ENCODE assay signal across 19 cellular contexts in the genomic region with DNA sequence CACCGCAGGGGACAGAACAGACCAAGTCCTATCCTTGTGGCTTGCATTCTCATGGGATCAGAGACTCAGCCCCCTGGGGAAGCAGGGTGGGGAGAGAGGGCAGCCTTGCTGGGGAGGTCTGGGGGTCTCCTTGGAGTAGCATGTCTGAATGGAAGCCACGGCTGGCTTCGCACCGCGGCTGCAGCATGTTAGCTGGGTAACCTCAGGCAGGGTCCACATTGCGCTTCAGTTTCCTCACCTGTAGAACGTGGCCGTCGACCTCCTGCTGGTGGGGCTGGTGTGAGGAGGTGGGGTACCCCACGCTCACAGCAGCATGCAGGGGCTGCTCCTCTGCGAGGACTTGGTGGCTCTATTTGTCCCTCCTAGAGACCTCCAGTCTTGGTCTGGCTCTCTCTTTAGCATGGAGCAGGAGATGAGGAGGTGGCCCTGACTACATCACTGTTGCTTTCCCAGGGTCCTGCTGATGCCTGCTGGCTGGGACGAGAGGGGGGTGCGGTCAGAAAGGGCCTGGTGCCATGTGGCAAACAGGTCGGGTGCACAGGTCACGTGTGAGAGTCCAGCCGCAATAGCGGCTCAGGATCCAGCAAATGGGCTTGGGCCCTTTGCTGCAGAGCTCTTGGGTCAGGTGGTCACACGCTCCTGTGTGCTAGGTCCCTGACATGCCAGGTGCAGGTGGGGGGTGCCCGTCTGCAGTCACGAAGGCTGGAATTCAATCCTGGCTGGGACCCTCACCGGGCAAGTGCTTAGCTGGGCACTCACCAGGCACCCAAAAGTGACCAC. TPM values are rescaled to one million over a fixed set of nuclear protein-coding genes. Genes with fewer than 3 reads are reported as not detected.
"Had no signal": no experiment of that assay in that cellular context is flagged by ENCODE, and none has a peak within 500 bp of the region (broad histone marks: within the 10 kb centered on the region; RNA-seq: fewer than 3 reads in every experiment).

No MANE protein-coding gene starts in this region.

- H3K36me3 ChIP-seq: adrenal gland, breast epithelium, thyroid gland, uterus had no signal

- H3K27me3 ChIP-seq: adrenal gland, breast epithelium, thyroid gland, uterus had no signal

- ATAC-seq: activated CD8-positive, alpha-beta T cell treated with anti-CD3 and anti-CD28 coated beads for 36 hours; activated T-cell treated with anti-CD3 and anti-CD28 coated beads, Interleukin-2, amount 50 U/mL, for 4 hours; natural killer cell treated with Interleukin-12 subunit alpha and Interleukin-12 subunit beta and Interleukin-15 and Interleukin-18, amount 100 ng/mL, for 72 hours had no signal

- H3K4me3 Mint-ChIP-seq: activated B cell treated with CpG ODN at 0.5 μM for 24 hours; activated CD8-positive, alpha-beta T cell treated with anti-CD3 and anti-CD28 coated beads for 36 hours; activated T-cell treated with anti-CD3 and anti-CD28 coated beads, Interleukin-2, amount 50 U/mL, for 4 hours; dendritic cell treated with granulocyte-macrophage colony-stimulating factor and Interleukin-4, amounts not matched to agents 40 ng/mL and 50 ng/mL, for 4 days; immature natural killer cell; natural killer cell treated with Interleukin-12 subunit alpha and Interleukin-12 subunit beta and Interleukin-15 and Interleukin-18, amount 100 ng/mL, for 72 hours; T-helper 2 cell treated with Interferon-gamma antibody and Interleukin-4, amounts not matched to agents 5 μg/mL and 100 μg/mL, for 36 hours had no signal

- H3K4me1 ChIP-seq: uterus had no signal

- FAIRE-seq: astrocyte had no signal

- H3K27me3 Mint-ChIP-seq: activated CD8-positive, alpha-beta T cell treated with anti-CD3 and anti-CD28 coated beads for 36 hours; natural killer cell treated with Interleukin-12 subunit alpha and Interleukin-12 subunit beta and Interleukin-15 and Interleukin-18, amount 100 ng/mL, for 72 hours had no signal

- H3K9me3 Mint-ChIP-seq: activated T-cell treated with anti-CD3 and anti-CD28 coated beads, Interleukin-2, amount 50 U/mL, for 4 hours; dendritic cell treated with granulocyte-macrophage colony-stimulating factor and Interleukin-4, amounts not matched to agents 40 ng/mL and 50 ng/mL, for 4 days; immature natural killer cell; natural killer cell treated with Interleukin-12 subunit alpha and Interleukin-12 subunit beta and Interleukin-15 and Interleukin-18, amount 100 ng/mL, for 72 hours had no signal

- H3K36me3 Mint-ChIP-seq: immature natural killer cell; natural killer cell treated with Interleukin-12 subunit alpha and Interleukin-12 subunit beta and Interleukin-15 and Interleukin-18, amount 100 ng/mL, for 72 hours had no signal

- DNase-seq: activated B cell treated with CpG ODN at 0.5 μM for 24 hours; activated CD4-positive, alpha-beta T cell treated with anti-CD3 and anti-CD28 coated beads for 48 hours; activated CD8-positive, alpha-beta T cell treated with anti-CD3 and anti-CD28 coated beads for 36 hours; activated naive CD4-positive, alpha-beta T cell treated with anti-CD3 and anti-CD28 coated beads, Interleukin-2, amount 50 U/mL, for 16 hours; activated T-cell treated with anti-CD3 and anti-CD28 coated beads, Interleukin-2, amount 50 U/mL, for 4 hours; adrenal gland; effector CD8-positive, alpha-beta T cell; immature natural killer cell; retina; stimulated activated CD4-positive, alpha-beta T cell treated with anti-CD3 and anti-CD28 coated beads, Interleukin-12 subunit alpha, Interleukin-12 subunit beta, amount 100 ng/mL, for 4 hours; stimulated activated CD4-positive, alpha-beta T cell treated with anti-CD3 and anti-CD28 coated beads, Interleukin-1b, Interleukin-23, amount 100 ng/mL, for 48 hours; stimulated activated naive CD4-positive, alpha-beta T cell treated with Interleukin-2 at 50 U/mL for 16 hours; thyroid gland; uterus had no signal

- H3K9me3 ChIP-seq: adrenal gland, thyroid gland, uterus had no signal

- H3K27ac Mint-ChIP-seq: activated B cell treated with CpG ODN at 0.5 μM for 24 hours; activated CD8-positive, alpha-beta T cell treated with anti-CD3 and anti-CD28 coated beads for 36 hours; immature natural killer cell; natural killer cell treated with Interleukin-12 subunit alpha and Interleukin-12 subunit beta and Interleukin-15 and Interleukin-18, amount 100 ng/mL, for 72 hours; T-helper 2 cell treated with Interferon-gamma antibody and Interleukin-4, amounts not matched to agents 5 μg/mL and 100 μg/mL, for 36 hours had no signal

- H3K27ac ChIP-seq: adrenal gland, breast epithelium, thyroid gland, uterus had no signal

- H3K4me3 ChIP-seq: adrenal gland, breast epithelium, thyroid gland, uterus had no signal

- H3K4me1 Mint-ChIP-seq: immature natural killer cell had no signal

RNA-seq across cellular contexts. Expression of a gene that starts 35.4 kb away (rescaled TPM):
- total RNA-seq: astrocyte had no signal
